18 cellular contexts compared by ENCODE assay signal in genomic region chr2:9991829-9992273, GRCh38. TPM values are rescaled to one million over a fixed set of nuclear protein-coding genes. Genes with fewer than 3 reads are reported as not detected.
A peak's percentile ranks its signal among the peaks of the same experiment; 100 is the strongest.
DNase-seq lines count a peak whose midpoint lies in the region; ATAC-seq and TF ChIP-seq lines count a peak whose summit lies in the region.
"Had no signal": no experiment of that assay in that cellular context is flagged by ENCODE, and none has a peak within 500 bp of the region (broad histone marks: within the 10 kb centered on the region; RNA-seq: fewer than 3 reads in every experiment).

No MANE protein-coding gene starts in this region.

- H3K4me3 Mint-ChIP-seq in CD14-positive monocyte, result peak overlapping the region in 1 of 2 donors; percentile 61
- H3K4me3 Mint-ChIP-seq: activated CD8-positive, alpha-beta memory T cell treated with anti-CD3 and anti-CD28 coated beads, Interleukin-2, amount 10 ng/mL, durations not matched to agents 7 days and 5 days; GM23338; stimulated activated effector memory CD8-positive, alpha-beta T cell treated with anti-CD3 and anti-CD28 coated beads, Interleukin-12 subunit alpha, Interleukin-12 subunit beta, amount 100 ng/mL, for 72 hours had no signal

- peaks cover under 1 to 3% (median 2%) of the 10 kb centered on the region in 3 donors for H3K27me3 Mint-ChIP-seq in CD14-positive monocyte (ENCODE audit: low read depth in 3 of 3)

- intact Hi-C loops in CD14-positive monocyte (cut with micrococcal nuclease), result no loop called here

- peaks cover 0 to 1% (median 0%) of the 10 kb centered on the region in 7 donors for H3K9me3 Mint-ChIP-seq in CD14-positive monocyte
- H3K9me3 Mint-ChIP-seq: activated naive CD4-positive, alpha-beta T cell treated with anti-CD3 and anti-CD28 coated beads, Interleukin-2, amount 50 U/mL, for 72 hours; GM23338; stimulated activated effector memory CD8-positive, alpha-beta T cell treated with anti-CD3 and anti-CD28 coated beads, Interleukin-12 subunit alpha, Interleukin-12 subunit beta, amount 100 ng/mL, for 72 hours had no signal

- no peak for DNase-seq in CD14-positive monocyte (ENCODE audit: low spot score)
- DNase-seq in NOMO-1 treated with dmso at 0.1 percent for 144 hours (lab: John Stamatoyannopoulos, UW; ENCODE audit: unreplicated experiment), result peak; percentile 62
- peak; percentile 62 for DNase-seq in coronary artery (ENCODE audit: low spot score)
- peak; percentile 58 to 74 for DNase-seq in lung microvascular endothelial cell (ENCODE audit: low read depth in 2 of 2)
- no peak for DNase-seq in NCI-H2107 treated with DMSO at 0.1 percent for 48 hours (lab: John Stamatoyannopoulos, UW; ENCODE audit: unreplicated experiment)
- DNase-seq in mesenteric fat pad (ENCODE audit: low spot score), result no peak
- DNase-seq in central memory CD4-positive, alpha-beta T cell, result no peak
- DNase-seq: activated CD8-positive, alpha-beta memory T cell treated with anti-CD3 and anti-CD28 coated beads, Interleukin-2, amount 10 ng/mL, durations not matched to agents 7 days and 5 days; cerebellar nuclear complex; DND-41; NCI-H2171; posterior cingulate gyrus; stimulated activated CD4-positive, alpha-beta T cell treated with anti-CD3 and anti-CD28 coated beads, Interleukin-2, amount 100 ng/mL, for 48 hours; T-helper 9 cell had no signal

- H3K27ac Mint-ChIP-seq in CD14-positive monocyte, result peak overlapping the region in 6 of 7 donors; percentile 11 to 83 (median 60)
- H3K27ac Mint-ChIP-seq: activated CD8-positive, alpha-beta memory T cell treated with anti-CD3 and anti-CD28 coated beads, Interleukin-2, amount 10 ng/mL, durations not matched to agents 7 days and 5 days; GM23338; stimulated activated effector memory CD8-positive, alpha-beta T cell treated with anti-CD3 and anti-CD28 coated beads, Interleukin-12 subunit alpha, Interleukin-12 subunit beta, amount 100 ng/mL, for 72 hours had no signal

- H3K4me1 Mint-ChIP-seq in CD14-positive monocyte, result peaks cover 18% of the 10 kb centered on the region

- TF ChIP-seq CTCF in CD14-positive monocyte (IDR thresholded peaks at IDR 0.05) (no peak), coronary artery (IDR thresholded peaks at IDR 0.05) (no peak)

- H3K36me3 Mint-ChIP-seq in CD14-positive monocyte, result peaks cover 0 to 1% of the 10 kb centered on the region in 2 donors
- H3K36me3 Mint-ChIP-seq: activated CD8-positive, alpha-beta memory T cell treated with anti-CD3 and anti-CD28 coated beads, Interleukin-2, amount 10 ng/mL, durations not matched to agents 7 days and 5 days; activated naive CD4-positive, alpha-beta T cell treated with anti-CD3 and anti-CD28 coated beads, Interleukin-2, amount 50 U/mL, for 72 hours; stimulated activated effector memory CD8-positive, alpha-beta T cell treated with anti-CD3 and anti-CD28 coated beads, Interleukin-12 subunit alpha, Interleukin-12 subunit beta, amount 100 ng/mL, for 72 hours had no signal

- H3K27ac ChIP-seq in coronary artery, result peak overlapping the region in 1 of 2 donors; percentile 47

- no peak overlapping the region for H3K4me3 ChIP-seq in coronary artery
- H3K4me3 ChIP-seq: GM23338 had no signal

- ATAC-seq in GM18502 (IDR thresholded peaks at IDR 0.05; ENCODE audit: poor library complexity, unreplicated experiment), result no peak
- ATAC-seq: activated CD8-positive, alpha-beta memory T cell treated with anti-CD3 and anti-CD28 coated beads, Interleukin-2, amount 10 ng/mL, durations not matched to agents 7 days and 5 days; activated naive CD4-positive, alpha-beta T cell treated with anti-CD3 and anti-CD28 coated beads, Interleukin-2, amount 50 U/mL, for 72 hours; GM23338; stimulated activated effector memory CD8-positive, alpha-beta T cell treated with anti-CD3 and anti-CD28 coated beads, Interleukin-12 subunit alpha, Interleukin-12 subunit beta, amount 100 ng/mL, for 72 hours had no signal

RNA-seq across cellular contexts. Expression of gene GRHL1, which starts 40.4 kb away (rescaled TPM):
- polyA plus RNA-seq in CD14-positive monocyte, result not detected
- 0.22 and 0.40 TPM in 2 replicates for total RNA-seq in lung microvascular endothelial cell
- total RNA-seq in mesenteric fat pad, result 18.0 TPM

RNA-seq across cellular contexts. Expression of gene KLF11, which starts 51.5 kb away (rescaled TPM):
- 10 to 100 TPM; 21.0 to 25.3 TPM for polyA plus RNA-seq in CD14-positive monocyte
- total RNA-seq in lung microvascular endothelial cell (3.9 and 7.3 TPM in 2 replicates), mesenteric fat pad (66.7 TPM)

Comparison
In these comparisons a context has a peak if more than half of its experiments do, and no peak if none do; other contexts are left out.
1. DNase-seq: peak in NOMO-1 treated with dmso at 0.1 percent for 144 hours (single experiment), coronary artery (single experiment) and lung microvascular endothelial cell (2 of 2); none in CD14-positive monocyte (single experiment), NCI-H2107 treated with DMSO at 0.1 percent for 48 hours (single experiment), mesenteric fat pad (single experiment) and central memory CD4-positive, alpha-beta T cell (single experiment).
2. RNA of gene GRHL1, which starts 40.4 kb away (total RNA-seq): 18.0 TPM in mesenteric fat pad (single experiment); 0.22 to 0.40 TPM in lung microvascular endothelial cell; every median in the first group is over 10 times any median in the second.